In the genomic region with DNA sequence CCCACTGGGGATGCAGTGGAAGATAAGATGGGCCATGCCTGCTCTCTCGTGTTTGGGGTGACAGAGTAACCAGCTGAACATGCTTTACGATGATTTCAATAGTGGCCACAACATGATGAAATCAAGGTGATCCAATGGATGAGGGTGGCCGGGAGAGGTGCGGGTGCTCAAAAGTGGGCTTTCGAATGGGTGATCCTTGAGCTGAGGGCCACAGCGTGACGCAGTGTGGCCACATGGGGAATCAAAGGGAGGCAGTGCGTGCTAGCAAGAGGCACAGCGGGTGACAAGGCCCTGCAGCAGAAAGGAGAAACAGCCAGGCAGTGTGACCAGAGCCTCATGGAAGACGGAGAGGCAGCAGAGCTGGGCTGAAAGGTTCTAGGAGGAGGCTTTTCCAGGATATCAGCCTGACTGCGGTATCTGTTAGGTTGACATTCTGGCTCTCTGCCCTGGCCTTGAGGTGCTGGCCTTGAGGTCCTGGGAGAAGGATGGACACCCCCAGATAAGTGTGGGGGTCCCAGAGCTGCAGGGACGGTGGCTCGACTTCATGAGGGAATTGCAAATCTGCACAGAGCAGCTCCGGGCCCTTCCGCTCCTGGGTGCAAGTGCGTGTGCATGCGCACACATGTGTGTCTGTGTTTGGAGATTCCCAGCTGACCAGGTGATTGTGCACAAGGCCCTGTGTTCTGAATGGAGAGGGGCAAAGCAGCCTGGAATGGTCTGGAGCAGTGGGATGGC, we compare ENCODE assay signal across 2 cellular contexts.
TF ChIP-seq lines count a peak whose summit lies in the region.

No MANE protein-coding gene starts in this region.

TF ChIP-seq in GM23338, 12 proteins besides CTCF, POLR2A, EP300 and RAD21 (continued from another document):
- TF ChIP-seq CREB1 (CRISPR knock-in tag; IDR thresholded peaks at IDR 0.05; ENCODE audit: low read depth) (no peak), EZH2 (IDR thresholded peaks at IDR 0.05; ENCODE audit: low read depth, unreplicated experiment) (no peak)
TF ChIP-seq in GM23338: peak in this region for 0.

TF ChIP-seq in WTC11, 78 proteins besides CTCF, POLR2A, EP300 and RAD21 (continued from another document):
- TF ChIP-seq, protein P1, sequence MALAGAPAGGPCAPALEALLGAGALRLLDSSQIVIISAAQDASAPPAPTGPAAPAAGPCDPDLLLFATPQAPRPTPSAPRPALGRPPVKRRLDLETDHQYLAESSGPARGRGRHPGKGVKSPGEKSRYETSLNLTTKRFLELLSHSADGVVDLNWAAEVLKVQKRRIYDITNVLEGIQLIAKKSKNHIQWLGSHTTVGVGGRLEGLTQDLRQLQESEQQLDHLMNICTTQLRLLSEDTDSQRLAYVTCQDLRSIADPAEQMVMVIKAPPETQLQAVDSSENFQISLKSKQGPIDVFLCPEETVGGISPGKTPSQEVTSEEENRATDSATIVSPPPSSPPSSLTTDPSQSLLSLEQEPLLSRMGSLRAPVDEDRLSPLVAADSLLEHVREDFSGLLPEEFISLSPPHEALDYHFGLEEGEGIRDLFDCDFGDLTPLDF (CRISPR knock-in tag; IDR thresholded peaks at IDR 0.05), result no peak
- no peak for TF ChIP-seq JUN (CRISPR knock-in tag; IDR thresholded peaks at IDR 0.05)
- no peak for TF ChIP-seq ELF4 (CRISPR knock-in tag; IDR thresholded peaks at IDR 0.05; ENCODE audit: low read depth)
